8 cellular contexts compared by ENCODE assay signal in the genomic region with DNA sequence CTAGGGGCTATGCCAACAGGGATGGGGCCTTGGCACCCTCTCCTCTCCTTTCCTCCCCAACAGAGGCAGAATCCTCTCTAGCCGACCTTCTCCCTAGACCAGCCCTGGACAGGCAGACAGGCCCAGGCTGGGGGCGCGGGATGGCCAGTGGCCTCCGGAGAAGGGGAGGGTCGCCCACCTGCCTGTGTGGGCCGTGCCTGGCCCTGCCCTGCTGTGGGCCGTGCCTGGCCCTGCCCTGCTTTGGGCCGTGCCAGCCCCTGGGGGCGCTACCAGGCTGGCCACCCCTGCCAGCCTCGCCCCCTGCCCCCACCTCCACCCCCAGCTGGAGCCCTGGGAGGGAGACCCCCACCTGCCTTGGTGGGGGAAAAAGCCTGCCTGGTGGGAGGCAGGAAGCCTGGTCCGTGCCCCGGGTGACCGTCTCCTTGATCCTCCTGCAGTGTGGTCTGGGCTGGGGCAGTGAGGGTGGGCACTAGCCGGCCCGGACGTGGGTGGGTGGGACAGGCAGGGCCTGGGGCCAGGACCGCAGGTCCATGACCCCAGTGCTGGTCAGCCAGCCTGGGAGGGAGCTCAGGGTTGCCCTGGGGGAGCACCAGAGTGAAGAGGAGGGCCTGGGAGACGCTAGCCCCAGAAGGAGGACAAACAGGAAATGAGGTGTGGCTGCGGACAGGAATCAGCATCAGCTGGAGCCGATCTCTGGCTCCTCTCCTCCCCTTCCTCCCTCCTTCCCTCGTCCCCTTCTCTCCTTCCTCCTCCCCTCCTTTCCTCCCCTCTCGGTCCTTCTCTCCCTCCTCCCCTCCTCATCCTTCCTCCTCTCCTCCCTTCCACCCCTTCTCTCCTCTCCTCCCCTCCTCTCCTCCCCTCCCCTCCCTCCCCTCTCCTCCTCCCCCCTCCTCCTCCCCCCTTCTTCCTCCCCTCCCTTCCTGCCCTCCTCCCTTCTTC. TPM values are rescaled to one million over a fixed set of nuclear protein-coding genes. Genes with fewer than 3 reads are reported as not detected.
DNase-seq lines count a peak whose midpoint lies in the region; ATAC-seq and TF ChIP-seq lines count a peak whose summit lies in the region.

No MANE protein-coding gene starts in this region.

- peaks cover 25% of the 10 kb centered on the region for H3K36me3 Mint-ChIP-seq in effector memory CD8-positive, alpha-beta T cell (ENCODE audit: insufficient read depth)
- no peaks in the 10 kb centered on the region for H3K36me3 Mint-ChIP-seq in natural killer cell

- peak overlapping the region; percentile 71 to 75 for H3K4me3 Mint-ChIP-seq in effector memory CD8-positive, alpha-beta T cell
- H3K4me3 Mint-ChIP-seq in natural killer cell: peak overlapping the region; percentile 47

- peak overlapping the region; percentile 81 to 96 for H3K27ac Mint-ChIP-seq in effector memory CD8-positive, alpha-beta T cell
- H3K27ac Mint-ChIP-seq in natural killer cell: peak overlapping the region; percentile 75 to 86

- ATAC-seq in effector memory CD8-positive, alpha-beta T cell (replicated peaks): no peak
- ATAC-seq in natural killer cell (no peak), HG02588 (IDR thresholded peaks at IDR 0.05; ENCODE audit: unreplicated experiment) (no peak)

- TF ChIP-seq CTCF in natural killer cell (IDR thresholded peaks at IDR 0.05): no peak

- intact Hi-C loops in natural killer cell (cut with micrococcal nuclease): no loop called here

- peak; percentile 75 for DNase-seq in activated effector memory CD4-positive, alpha-beta T cell treated with anti-CD3 and anti-CD28 coated beads, Interleukin-2, amount 50 U/mL, for 16 hours
- no peak for DNase-seq in activated effector memory CD4-positive, alpha-beta T cell treated with Interleukin-2 at 50 U/mL for 16 hours
- DNase-seq in SK-N-DZ (ENCODE audit: low spot score): peak; percentile 45
- DNase-seq in effector memory CD8-positive, alpha-beta T cell: no peak
- DNase-seq in natural killer cell: no peak
- DNase-seq in stimulated activated CD4-positive, alpha-beta T cell treated with anti-CD3 and anti-CD28 coated beads, Interleukin-2, amount 100 ng/mL, for 24 hours: no peak
- DNase-seq in amniotic stem cell (lab: John Stamatoyannopoulos, UW): no peak

- H3K9me3 Mint-ChIP-seq in effector memory CD8-positive, alpha-beta T cell: no peaks in the 10 kb centered on the region
- H3K9me3 Mint-ChIP-seq in natural killer cell: no peaks in the 10 kb centered on the region

- no peaks in the 10 kb centered on the region for H3K27me3 Mint-ChIP-seq in effector memory CD8-positive, alpha-beta T cell
- no peaks in the 10 kb centered on the region for H3K27me3 Mint-ChIP-seq in natural killer cell (ENCODE audit: low read depth in 2 of 2)

- H3K4me1 Mint-ChIP-seq in effector memory CD8-positive, alpha-beta T cell (ENCODE audit: low read depth in 2 of 2): peaks cover 29 to 41% of the 10 kb centered on the region in 2 donors
- peaks cover 12 to 40% of the 10 kb centered on the region in 2 donors for H3K4me1 Mint-ChIP-seq in natural killer cell

RNA-seq across cellular contexts. Expression of a gene that starts 5.1 kb away (rescaled TPM):
- 43.2 and 44.6 TPM in 2 replicates for polyA plus RNA-seq in SK-N-DZ (2014; cell fraction: cytosol; rRNA removed)
- 59.1 and 76.4 TPM in 2 replicates for polyA plus RNA-seq in SK-N-DZ (2014; cell fraction: nucleus; rRNA removed)
- total RNA-seq in natural killer cell: 100 to 1,000 TPM; 259 to 389 (median 322) TPM

RNA-seq across cellular contexts. Expression of a gene that starts 40.0 kb away (rescaled TPM):
- polyA plus RNA-seq in SK-N-DZ (2014; cell fraction: cytosol; rRNA removed): 7.2 and 8.4 TPM in 2 replicates
- 3.4 and 4.2 TPM in 2 replicates for polyA plus RNA-seq in SK-N-DZ (2014; cell fraction: nucleus; rRNA removed)
- total RNA-seq in natural killer cell: 100 to 1,000 TPM; 239 to 314 (median 246) TPM

RNA-seq across cellular contexts. Expression of a gene that starts 40.6 kb away (rescaled TPM):
- 0.27 and 1.7 TPM in 2 replicates for polyA plus RNA-seq in SK-N-DZ (2014; cell fraction: cytosol; rRNA removed)
- 6.8 and 9.5 TPM in 2 replicates for polyA plus RNA-seq in SK-N-DZ (2014; cell fraction: nucleus; rRNA removed)
- total RNA-seq in natural killer cell: 1 to 10 TPM; 3.3 to 7.6 (median 7.1) TPM

RNA-seq across cellular contexts. Expression of a gene that starts 40.6 kb away (rescaled TPM):
- polyA plus RNA-seq in SK-N-DZ (2014; cell fraction: cytosol; rRNA removed): 94.2 and 137 TPM in 2 replicates
- polyA plus RNA-seq in SK-N-DZ (2014; cell fraction: nucleus; rRNA removed): 74.0 and 88.6 TPM in 2 replicates
- total RNA-seq in natural killer cell: 10 to 100 TPM; 47.6 to 57.0 (median 53.4) TPM

Comparison
In these comparisons a context has a peak if more than half of its experiments do, and no peak if none do; other contexts are left out.
1. DNase-seq: peak in activated effector memory CD4-positive, alpha-beta T cell treated with anti-CD3 and anti-CD28 coated beads, Interleukin-2, amount 50 U/mL, for 16 hours (single experiment) and SK-N-DZ (single experiment); none in activated effector memory CD4-positive, alpha-beta T cell treated with Interleukin-2 at 50 U/mL for 16 hours (single experiment), effector memory CD8-positive, alpha-beta T cell (0 of 3), natural killer cell (single experiment), stimulated activated CD4-positive, alpha-beta T cell treated with anti-CD3 and anti-CD28 coated beads, Interleukin-2, amount 100 ng/mL, for 24 hours (0 of 2) and amniotic stem cell (single experiment).